ENCODE assay signal across 22 cellular contexts in genomic region chr7:74503943-74504342, GRCh38. TPM values are rescaled to one million over a fixed set of nuclear protein-coding genes. Genes with fewer than 3 reads are reported as not detected.
"Had no signal": no experiment of that assay in that cellular context is flagged by ENCODE, and none has a peak within 500 bp of the region (broad histone marks: within the 10 kb centered on the region; RNA-seq: fewer than 3 reads in every experiment).

No MANE protein-coding gene starts in this region.

- ATAC-seq: foreskin keratinocyte; heart right ventricle; left cardiac atrium; left lung; left ventricle myocardium superior; lower lobe of right lung; mucosa of descending colon; naive thymus-derived CD8-positive, alpha-beta T cell had no signal

- DNase-seq: dermis blood vessel endothelial cell; dorsolateral prefrontal cortex; effector CD4-positive, alpha-beta T cell; effector memory CD4-positive, alpha-beta T cell; foreskin keratinocyte; glutamatergic neuron; head of caudate nucleus; heart right ventricle; hippocampal formation; left cardiac atrium; left lung; left ventricle myocardium superior; lower lobe of right lung; mesenchymal stem cell; mucosa of descending colon; naive B cell; naive thymus-derived CD8-positive, alpha-beta T cell had no signal

- H3K27ac ChIP-seq: coronary artery, dorsolateral prefrontal cortex, foreskin keratinocyte, left lung, lower lobe of right lung had no signal

- H3K4me1 ChIP-seq: foreskin keratinocyte, left lung, lower lobe of right lung had no signal

- H3K4me3 ChIP-seq: coronary artery, dorsolateral prefrontal cortex, esophagus muscularis mucosa, heart right ventricle, left lung, lower lobe of right lung, mucosa of descending colon had no signal

- H3K36me3 ChIP-seq: left lung, lower lobe of right lung had no signal

- FAIRE-seq: frontal cortex, islet of Langerhans, keratinocyte had no signal

- H3K9me3 ChIP-seq: esophagus muscularis mucosa, heart right ventricle, left lung, lower lobe of right lung, mucosa of descending colon had no signal

- H3K27me3 ChIP-seq: dorsolateral prefrontal cortex, esophagus muscularis mucosa, foreskin keratinocyte, heart right ventricle, left lung had no signal

RNA-seq across cellular contexts. Expression of gene GTF2IRD1, which starts 50.2 kb away (rescaled TPM):
- polyA plus RNA-seq: naive thymus-derived CD8-positive, alpha-beta T cell had no signal
